ENCODE assay signal across 10 cellular contexts in the genomic region with DNA sequence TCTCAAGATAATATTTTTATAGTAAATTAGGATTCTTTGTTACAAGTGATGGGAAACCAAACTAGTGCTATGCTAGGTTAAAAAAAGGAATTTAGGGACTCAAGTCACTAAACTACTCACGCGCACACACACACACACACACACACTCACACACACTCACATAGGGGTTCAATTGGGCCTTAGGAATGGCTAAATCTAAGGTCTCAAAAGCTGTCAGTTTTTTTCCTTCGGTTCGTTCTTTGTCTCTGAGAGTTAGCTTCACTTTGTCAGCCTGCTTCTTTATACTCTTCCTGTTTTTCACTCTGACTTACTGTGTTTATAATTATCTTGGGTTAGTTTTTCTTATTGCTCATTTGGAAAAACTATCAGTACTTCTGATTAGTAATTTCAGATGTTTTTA.
DNase-seq lines count a peak whose midpoint lies in the region; ATAC-seq and TF ChIP-seq lines count a peak whose summit lies in the region.
"Had no signal": no experiment of that assay in that cellular context is flagged by ENCODE, and none has a peak within 500 bp of the region (broad histone marks: within the 10 kb centered on the region; RNA-seq: fewer than 3 reads in every experiment).

No MANE protein-coding gene starts in this region.

- H3K9me3 Mint-ChIP-seq in natural killer cell = peaks cover 0 to 1% of the 10 kb centered on the region in 2 donors

- H3K27me3 ChIP-seq in osteoblast (ENCODE audit: insufficient read depth, low read length) = no peaks in the 10 kb centered on the region

- H3K27ac ChIP-seq in osteoblast (ENCODE audit: low read depth, low read length) = peak overlapping the region; percentile 78

- no peaks in the 10 kb centered on the region for H3K36me3 ChIP-seq in osteoblast (ENCODE audit: insufficient read depth, low read length)

- TF ChIP-seq CTCF in osteoblast (IDR thresholded peaks at IDR 0.05; ENCODE audit: extremely low read depth, low read depth, low read length) (no peak), natural killer cell (IDR thresholded peaks at IDR 0.05) (no peak)

- peak overlapping the region; percentile 90 for H2AFZ ChIP-seq in osteoblast (ENCODE audit: low read length)

- H3K9me3 ChIP-seq in osteoblast (ENCODE audit: low read depth, low read length) = no peaks in the 10 kb centered on the region

- intact Hi-C loops in natural killer cell (cut with micrococcal nuclease) = no loop called here

- ATAC-seq in GM21723 (IDR thresholded peaks at IDR 0.05; ENCODE audit: unreplicated experiment) = no peak
- no peak for ATAC-seq in natural killer cell
- ATAC-seq: activated T-cell treated with anti-CD3 and anti-CD28 coated beads, Interleukin-2, amount 50 U/mL, for 72 hours had no signal

- peaks cover 41% of the 10 kb centered on the region for H3K4me1 ChIP-seq in osteoblast (ENCODE audit: insufficient read depth, low read length)

- H3K4me3 Mint-ChIP-seq in natural killer cell = no peak overlapping the region

- peaks cover 0 to 5% of the 10 kb centered on the region in 2 donors for H3K4me1 Mint-ChIP-seq in natural killer cell

- peak overlapping the region; percentile 74 for H3K4me2 ChIP-seq in osteoblast (ENCODE audit: insufficient read depth, low read length)

- DNase-seq in CD1c-positive myeloid dendritic cell (ENCODE audit: extremely low spot score) = peak; percentile 3
- DNase-seq in M059J (ENCODE audit: low read depth) = peak; percentile 17
- peak; percentile 17 for DNase-seq in fibroblast of gingiva (ENCODE audit: low read depth)
- DNase-seq in osteoblast (ENCODE audit: insufficient read length, low spot score, missing footprints) = no peak
- no peak for DNase-seq in COLO668 (lab: John Stamatoyannopoulos, UW; ENCODE audit: unreplicated experiment)
- DNase-seq in natural killer cell = no peak
- no peak for DNase-seq in NCI-H2107 treated with DMSO at 0.1 percent for 48 hours (lab: John Stamatoyannopoulos, UW; ENCODE audit: unreplicated experiment)
- DNase-seq: activated T-cell treated with anti-CD3 and anti-CD28 coated beads, Interleukin-2, amount 50 U/mL, for 72 hours; Calu3 had no signal

- H3K4me3 ChIP-seq in osteoblast (ENCODE audit: insufficient read depth, low read length) = peak overlapping the region; percentile 47

- peaks cover 24% of the 10 kb centered on the region for H3K79me2 ChIP-seq in osteoblast (ENCODE audit: insufficient read depth, low read length)

- no peaks in the 10 kb centered on the region for H4K20me1 ChIP-seq in osteoblast (ENCODE audit: insufficient read depth, low read length)

- H3K36me3 Mint-ChIP-seq in natural killer cell = no peaks in the 10 kb centered on the region

- H3K27me3 Mint-ChIP-seq in natural killer cell (ENCODE audit: low read depth in 2 of 2) = no peaks in the 10 kb centered on the region

- peak overlapping the region in 1 of 2 donors; percentile 23 for H3K27ac Mint-ChIP-seq in natural killer cell
- H3K27ac Mint-ChIP-seq: activated T-cell treated with anti-CD3 and anti-CD28 coated beads, Interleukin-2, amount 50 U/mL, for 72 hours had no signal

Comparison
In these comparisons a context has a peak if more than half of its experiments do, and no peak if none do; other contexts are left out.
1. DNase-seq: peak in CD1c-positive myeloid dendritic cell (single experiment), M059J (single experiment) and fibroblast of gingiva (single experiment); none in osteoblast (single experiment), COLO668 (single experiment), natural killer cell (single experiment) and NCI-H2107 treated with DMSO at 0.1 percent for 48 hours (single experiment).